Comparison of ENCODE assay signal across 14 cellular contexts in the genomic region with DNA sequence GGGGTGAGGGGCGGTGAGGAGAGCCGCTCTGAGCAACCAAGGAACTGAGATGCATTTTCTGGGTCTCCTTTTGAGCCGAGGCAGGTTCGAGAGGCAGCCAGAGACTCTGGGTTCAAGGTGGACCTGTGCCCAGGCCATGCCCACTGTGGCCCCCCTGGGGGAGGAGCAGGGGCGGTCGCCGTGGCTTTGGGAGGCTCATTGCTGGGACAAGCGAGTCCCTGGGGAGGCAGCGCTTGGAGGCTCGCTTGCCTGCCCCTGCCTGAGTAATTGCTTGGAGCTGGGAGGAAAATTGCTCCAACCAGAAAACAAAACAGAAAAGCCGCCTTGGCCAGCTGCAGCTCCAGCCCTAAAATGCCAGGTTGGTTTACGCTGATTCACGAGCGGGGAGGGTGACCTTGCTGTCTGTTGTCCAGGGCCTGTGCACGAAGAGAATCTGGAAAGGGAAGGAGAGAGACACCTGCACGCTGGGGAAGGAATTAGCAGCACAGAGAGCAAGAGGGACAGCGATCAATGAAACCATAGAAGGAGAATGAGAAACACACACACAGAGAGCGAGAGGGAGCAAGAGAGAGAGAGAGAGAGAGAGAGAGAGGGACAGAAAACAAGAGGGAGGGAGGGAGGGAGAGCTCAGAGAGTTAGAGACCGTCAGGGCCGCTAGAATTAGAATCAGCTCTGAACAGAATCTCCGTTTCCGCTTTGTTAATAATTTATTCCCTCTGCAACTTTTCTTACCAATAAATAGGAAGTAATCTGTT. TPM values are rescaled to one million over a fixed set of nuclear protein-coding genes. Genes with fewer than 3 reads are reported as not detected.
DNase-seq lines count a peak whose midpoint lies in the region; TF ChIP-seq lines count a peak whose summit lies in the region.
"Had no signal": no experiment of that assay in that cellular context is flagged by ENCODE, and none has a peak within 500 bp of the region (broad histone marks: within the 10 kb centered on the region; RNA-seq: fewer than 3 reads in every experiment).

No MANE protein-coding gene starts in this region.

- no peak overlapping the region for H3K56ac ChIP-seq in H9 (ENCODE audit: insufficient read length, low read depth, low read length)

- peak overlapping the region in 1 of 2 experiments; percentile 55; a peak in 2 of 5 replicates for H3K4me3 Mint-ChIP-seq in H9
- H3K4me3 Mint-ChIP-seq: activated naive CD8-positive, alpha-beta T cell treated with anti-CD3 and anti-CD28 coated beads, Interleukin-2, amount 10 ng/mL, durations not matched to agents 7 days and 5 days had no signal

- no peaks in the 10 kb centered on the region for H3K9me3 ChIP-seq in H9 (ENCODE audit: control insufficient read depth, low read depth, low read length)
- H3K9me3 ChIP-seq in osteoblast (ENCODE audit: low read depth, low read length), result no peaks in the 10 kb centered on the region
- H3K9me3 ChIP-seq in transverse colon, result no peaks in the 10 kb centered on the region
- no peaks in the 10 kb centered on the region for H3K9me3 ChIP-seq in colonic mucosa

- no peaks in the 10 kb centered on the region for H4K20me1 ChIP-seq in H9 (ENCODE audit: control insufficient read depth, insufficient read depth, insufficient read length)
- H4K20me1 ChIP-seq in osteoblast (ENCODE audit: insufficient read depth, low read length), result peaks cover 10% of the 10 kb centered on the region

- H3K4ac ChIP-seq in H9 (ENCODE audit: low read depth, low read length), result no peak overlapping the region

- in situ Hi-C loops in transverse colon (cut with MboI; ENCODE audit: low pct_ligation_motif_present in 1 of 4, low pct_unique_long_range_greater_than_20kb in 1 of 4, low sequenced_read_pairs in 3 of 4), result no loop called here

- H3K27me3 ChIP-seq in H9 (ENCODE audit: insufficient read depth, low read length) (peaks cover 14% of the 10 kb centered on the region; the same call in 1 of the 2 replicates), dorsolateral prefrontal cortex (no peaks in the 10 kb centered on the region), osteoblast (ENCODE audit: insufficient read depth, low read length) (peaks cover 43% of the 10 kb centered on the region), transverse colon (peaks cover 57% of the 10 kb centered on the region), colonic mucosa (peaks cover 13% of the 10 kb centered on the region)

- H3K27ac Mint-ChIP-seq in H9, result no peak overlapping the region
- H3K27ac Mint-ChIP-seq: activated naive CD8-positive, alpha-beta T cell treated with anti-CD3 and anti-CD28 coated beads, Interleukin-2, amount 10 ng/mL, durations not matched to agents 7 days and 5 days had no signal

- WGBS in H9 (ENCODE audit: extremely low coverage, insufficient read length, low lambda C conversion rate), result no CpG with 5 or more reads among the region's 22 CpGs
- WGBS in transverse colon (ENCODE audit: low coverage in 1 of 2), 2 donors, result 38 to 49% methylated on average over 14 to 22 of the region's 22 CpGs

- H2AFZ ChIP-seq in H9 (ENCODE audit: low read length) (no peak overlapping the region), osteoblast (ENCODE audit: low read length) (no peak overlapping the region)

- no peak for TF ChIP-seq CTCF in H9 (conservative IDR thresholded peaks at IDR 0.05)
- no peak for TF ChIP-seq CTCF in dorsolateral prefrontal cortex (IDR thresholded peaks at IDR 0.05 in 54 of 56, conservative IDR thresholded peaks at IDR 0.05 in 2 of 56; ENCODE audit: low read depth in 1 of 56, partially characterized antibody in 56 of 56)
- no peak for TF ChIP-seq CTCF in osteoblast (IDR thresholded peaks at IDR 0.05; ENCODE audit: extremely low read depth, low read depth, low read length)
- no peak for TF ChIP-seq CTCF in transverse colon (IDR thresholded peaks at IDR 0.05)
- TF ChIP-seq CTCF in colonic mucosa (IDR thresholded peaks at IDR 0.05), result no peak

- no peak overlapping the region for H4K91ac ChIP-seq in H9 (ENCODE audit: insufficient read length, low read depth, low read length)

- no peak overlapping the region for H2BK20ac ChIP-seq in H9 (ENCODE audit: low read depth, low read length, poor library complexity, severe bottlenecking)

- H3K79me2 ChIP-seq in H9 (ENCODE audit: insufficient read depth, low read length), result no peaks in the 10 kb centered on the region
- no peaks in the 10 kb centered on the region for H3K79me2 ChIP-seq in osteoblast (ENCODE audit: insufficient read depth, low read length)

- H2BK12ac ChIP-seq in H9 (ENCODE audit: insufficient read length, low read depth, low read length), result no peak overlapping the region

- no peaks in the 10 kb centered on the region for H3K9me3 Mint-ChIP-seq in H9
- H3K9me3 Mint-ChIP-seq: activated naive CD8-positive, alpha-beta T cell treated with anti-CD3 and anti-CD28 coated beads, Interleukin-2, amount 10 ng/mL, durations not matched to agents 7 days and 5 days had no signal

- peak; percentile 25 for DNase-seq in H9
- peak; percentile 64 for DNase-seq in NCI-H2171 (lab: John Stamatoyannopoulos, UW)
- no peak for DNase-seq in dorsolateral prefrontal cortex
- peak; percentile 90 for DNase-seq in osteoblast (ENCODE audit: insufficient read length, low spot score, missing footprints)
- DNase-seq in NCI-H128 (lab: John Stamatoyannopoulos, UW; ENCODE audit: unreplicated experiment), result no peak
- no peak for DNase-seq in COLO829 (ENCODE audit: low spot score)
- no peak for DNase-seq in transverse colon
- no peak for DNase-seq in colonic mucosa
- DNase-seq: activated CD4-positive, alpha-beta T cell treated with anti-CD3 and anti-CD28 coated beads, Interleukin-2, amount 50 U/mL, for 48 hours; activated naive CD8-positive, alpha-beta T cell treated with anti-CD3 and anti-CD28 coated beads, Interleukin-2, amount 10 ng/mL, durations not matched to agents 7 days and 5 days; activated T-cell treated with anti-CD3 and anti-CD28 coated beads, Interleukin-2, amount 50 U/mL, for 48 hours; central memory CD4-positive, alpha-beta T cell had no signal

- TF ChIP-seq POLR2A in transverse colon (IDR thresholded peaks at IDR 0.05), result no peak

- peaks cover 10% of the 10 kb centered on the region for H3K23me2 ChIP-seq in H9 (ENCODE audit: insufficient read length, low read depth, low read length, poor library complexity, severe bottlenecking)

- intact Hi-C loops in dorsolateral prefrontal cortex (cut with DNase I), result no loop called here
- intact Hi-C loops in transverse colon (cut with DNase I; ENCODE audit: low total_unique reads), result no loop called here
- intact Hi-C loops in colonic mucosa (cut with DNase I), result no loop called here

- H3K14ac ChIP-seq in H9 (ENCODE audit: insufficient read depth, low read length), result peak overlapping the region; percentile 34; the same call in 1 of the 2 replicates

- no peak overlapping the region for H4K5ac ChIP-seq in H9 (ENCODE audit: insufficient read length, low read depth, low read length)

- peak overlapping the region; percentile 66 for H3K4me2 ChIP-seq in H9 (ENCODE audit: insufficient read depth, insufficient read length, low read length)
- peak overlapping the region; percentile 43 for H3K4me2 ChIP-seq in osteoblast (ENCODE audit: insufficient read depth, low read length)

- TF ChIP-seq EP300 in transverse colon (IDR thresholded peaks at IDR 0.05; ENCODE audit: low read depth), result no peak

- H4K8ac ChIP-seq in H9 (replicated peaks; ENCODE audit: insufficient read length, low read depth, low read length), result no peak overlapping the region

- H3K36me3 ChIP-seq in osteoblast (ENCODE audit: insufficient read depth, low read length) (no peaks in the 10 kb centered on the region), transverse colon (no peaks in the 10 kb centered on the region), colonic mucosa (no peaks in the 10 kb centered on the region)

- no peak overlapping the region for H3K18ac ChIP-seq in H9 (ENCODE audit: insufficient read length, low read depth, low read length)

- H3K23ac ChIP-seq in H9 (ENCODE audit: insufficient read length, low read depth, low read length), result no peak overlapping the region

- no peak overlapping the region; the same call in 1 of the 2 replicates for H2BK15ac ChIP-seq in H9 (ENCODE audit: low read depth, low read length)

- no peak overlapping the region for H3K27ac ChIP-seq in H9 (ENCODE audit: insufficient read length, low read depth, low read length)
- H3K27ac ChIP-seq in dorsolateral prefrontal cortex, result peak overlapping the region in 53 of 59 donors; percentile 8 to 89 (median 73)
- no peak overlapping the region for H3K27ac ChIP-seq in osteoblast (ENCODE audit: low read depth, low read length)
- no peak overlapping the region for H3K27ac ChIP-seq in transverse colon
- no peak overlapping the region for H3K27ac ChIP-seq in colonic mucosa
- H3K27ac ChIP-seq: C4-2B, SK-N-MC had no signal

- H3T11ph ChIP-seq in H9 (ENCODE audit: low read length), result no peak overlapping the region

- H3K79me1 ChIP-seq in H9 (ENCODE audit: insufficient read depth, low read depth, low read length, poor library complexity, severe bottlenecking), result no peaks in the 10 kb centered on the region

- peaks cover 38 to 54% of the 10 kb centered on the region in 2 experiments for H3K4me1 Mint-ChIP-seq in H9
- H3K4me1 Mint-ChIP-seq: activated naive CD8-positive, alpha-beta T cell treated with anti-CD3 and anti-CD28 coated beads, Interleukin-2, amount 10 ng/mL, durations not matched to agents 7 days and 5 days had no signal

- no peaks in the 10 kb centered on the region for H3K36me3 Mint-ChIP-seq in H9 (ENCODE audit: insufficient read depth in 1 of 3, low read depth in 3 of 3)
- H3K36me3 Mint-ChIP-seq: activated naive CD8-positive, alpha-beta T cell treated with anti-CD3 and anti-CD28 coated beads, Interleukin-2, amount 10 ng/mL, durations not matched to agents 7 days and 5 days had no signal

- H3K9ac ChIP-seq in H9 (ENCODE audit: extremely low read depth, insufficient read length, low read length) (no peak overlapping the region), colonic mucosa (ENCODE audit: low read depth in 2 of 2, low read length in 2 of 2) (no peak overlapping the region)

- peaks cover 33% of the 10 kb centered on the region for H3K27me3 Mint-ChIP-seq in H9 (ENCODE audit: low read depth)

- H2AK5ac ChIP-seq in H9 (ENCODE audit: insufficient read length, low read length), result no peak overlapping the region

- peak overlapping the region in 25 of 59 donors; percentile 3 to 40 (median 21) for H3K4me3 ChIP-seq in dorsolateral prefrontal cortex
- H3K4me3 ChIP-seq in osteoblast (ENCODE audit: insufficient read depth, low read length), result no peak overlapping the region
- no peak overlapping the region for H3K4me3 ChIP-seq in transverse colon
- H3K4me3 ChIP-seq in colonic mucosa, result no peak overlapping the region
- H3K4me3 ChIP-seq: SK-N-MC had no signal

- H2BK5ac ChIP-seq in H9 (ENCODE audit: insufficient read length, low read length), result no peak overlapping the region

- H3K4me1 ChIP-seq in H9 (ENCODE audit: insufficient read depth, low read length) (peaks cover 5% of the 10 kb centered on the region; the same call in 1 of the 2 replicates), osteoblast (ENCODE audit: insufficient read depth, low read length) (no peaks in the 10 kb centered on the region), transverse colon (no peaks in the 10 kb centered on the region), colonic mucosa (no peaks in the 10 kb centered on the region)

- H2BK120ac ChIP-seq in H9 (ENCODE audit: low read depth, low read length, poor library complexity, severe bottlenecking), result no peak overlapping the region

RNA-seq across cellular contexts. Expression of gene NTNG2, which starts 25.3 kb away (rescaled TPM):
- 0.52 and 0.66 TPM in 2 replicates for total RNA-seq in H9 (2021)
- total RNA-seq in dorsolateral prefrontal cortex, result 10 to 100 TPM; 21.7 to 81.3 (median 41.4) TPM
- 9.4 and 13.0 TPM in 2 replicates for total RNA-seq in osteoblast
- 1 to 10 TPM in 1 of 4 donors, under 1 TPM in 1, not detected in 2; 0.27 to 1.1 TPM for total RNA-seq in transverse colon
- 1 to 10 TPM in 1 of 2 donors, under 1 TPM in 1; 0.59 to 1.3 TPM for total RNA-seq in colonic mucosa

Comparison
In these comparisons a context has a peak if more than half of its experiments do, and no peak if none do; other contexts are left out.
1. DNase-seq: peak in H9 (single experiment), NCI-H2171 (single experiment) and osteoblast (single experiment); none in dorsolateral prefrontal cortex (0 of 10), NCI-H128 (single experiment), COLO829 (single experiment), transverse colon (single experiment) and colonic mucosa (single experiment).
2. H3K27ac ChIP-seq: peak in dorsolateral prefrontal cortex (53 of 59); none in H9 (single experiment), osteoblast (single experiment), transverse colon (0 of 4) and colonic mucosa (single experiment).